Comparison of ENCODE assay signal across 9 cellular contexts in the genomic region with DNA sequence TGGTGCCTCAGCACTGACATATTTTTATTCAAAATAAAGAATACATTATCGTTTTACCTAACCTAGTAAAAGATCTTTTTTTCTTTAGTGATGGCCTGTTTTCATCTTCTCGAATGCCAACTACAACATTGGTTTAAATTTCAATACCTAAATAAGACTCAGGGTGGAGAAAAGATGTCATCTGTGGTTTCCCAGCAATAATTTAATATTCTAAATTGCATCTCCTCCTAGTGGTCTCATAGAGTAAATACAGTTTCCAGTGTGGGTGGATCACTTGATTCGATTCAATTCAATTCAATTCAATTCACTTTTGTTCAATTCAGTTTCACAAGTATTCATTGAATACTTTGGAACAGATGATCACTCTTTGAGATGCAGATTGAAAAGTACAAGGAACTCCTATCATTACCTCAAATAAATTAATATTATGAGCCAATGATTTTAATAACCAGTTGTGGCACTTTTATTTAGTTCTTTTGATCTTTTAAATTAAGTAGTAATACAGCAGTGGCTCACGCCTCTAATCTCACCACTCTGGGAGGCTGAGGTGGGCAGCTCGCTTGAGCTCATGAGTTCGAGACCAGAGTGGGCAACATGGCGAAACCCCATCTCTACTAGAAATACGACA.
DNase-seq lines count a peak whose midpoint lies in the region; ATAC-seq, FAIRE-seq and TF ChIP-seq lines count a peak whose summit lies in the region.
"Had no signal": no experiment of that assay in that cellular context is flagged by ENCODE, and none has a peak within 500 bp of the region (broad histone marks: within the 10 kb centered on the region; RNA-seq: fewer than 3 reads in every experiment).

No MANE protein-coding gene starts in this region.

- POLR2A ChIA-PET in GM10248 (lab: Yijun Ruan, JAX) = no interaction called here

- DNase-seq in GM10248 (ENCODE audit: extremely low spot score) = peak; percentile 11
- DNase-seq in colonic mucosa = no peak
- DNase-seq in pancreas = no peak
- DNase-seq in activated T-helper 1 cell treated with anti-CD3 and anti-CD28 coated beads, Interleukin-12 subunit alpha, Interleukin-12 subunit beta, Interleukin-2, Interleukin-4 antibody, amounts not matched to agents 30 ng/mL and 10 ng/mL and 1 ng/mL, durations not matched to agents 14 hours and 24 hours and 36 hours (ENCODE audit: low spot score) = no peak
- DNase-seq in nucleus accumbens (lab: John Stamatoyannopoulos, UW) = no peak
- no peak for DNase-seq in HK-2 (ENCODE audit: unreplicated experiment)
- no peak for DNase-seq in CD1c-positive myeloid dendritic cell (ENCODE audit: extremely low spot score)
- DNase-seq: NCI-H226 had no signal

- H3K27ac Mint-ChIP-seq in activated T-helper 1 cell treated with anti-CD3 and anti-CD28 coated beads, Interleukin-12 subunit alpha, Interleukin-12 subunit beta, Interleukin-2, Interleukin-4 antibody, amounts not matched to agents 30 ng/mL and 10 ng/mL and 1 ng/mL, durations not matched to agents 14 hours and 24 hours and 36 hours = no peak overlapping the region

- no peaks in the 10 kb centered on the region for H3K9me3 ChIP-seq in colonic mucosa
- no peaks in the 10 kb centered on the region for H3K9me3 ChIP-seq in pancreas

- no peaks in the 10 kb centered on the region for H3K27me3 ChIP-seq in colonic mucosa
- H3K27me3 ChIP-seq in pancreas = peaks cover 0 to 2% (median 0%) of the 10 kb centered on the region in 4 donors

- no peaks in the 10 kb centered on the region for H3K36me3 Mint-ChIP-seq in activated T-helper 1 cell treated with anti-CD3 and anti-CD28 coated beads, Interleukin-12 subunit alpha, Interleukin-12 subunit beta, Interleukin-2, Interleukin-4 antibody, amounts not matched to agents 30 ng/mL and 10 ng/mL and 1 ng/mL, durations not matched to agents 14 hours and 24 hours and 36 hours (ENCODE audit: low read depth)

- H3K27ac ChIP-seq in colonic mucosa (no peak overlapping the region), pancreas (no peak overlapping the region)

- no peak overlapping the region for H3K4me3 Mint-ChIP-seq in activated T-helper 1 cell treated with anti-CD3 and anti-CD28 coated beads, Interleukin-12 subunit alpha, Interleukin-12 subunit beta, Interleukin-2, Interleukin-4 antibody, amounts not matched to agents 30 ng/mL and 10 ng/mL and 1 ng/mL, durations not matched to agents 14 hours and 24 hours and 36 hours

- no peaks in the 10 kb centered on the region for H3K4me1 Mint-ChIP-seq in activated T-helper 1 cell treated with anti-CD3 and anti-CD28 coated beads, Interleukin-12 subunit alpha, Interleukin-12 subunit beta, Interleukin-2, Interleukin-4 antibody, amounts not matched to agents 30 ng/mL and 10 ng/mL and 1 ng/mL, durations not matched to agents 14 hours and 24 hours and 36 hours (ENCODE audit: low read depth)

- no peak overlapping the region for H3K4me3 ChIP-seq in colonic mucosa
- H3K4me3 ChIP-seq in pancreas = no peak overlapping the region

- peaks cover 6% of the 10 kb centered on the region for H3K9me3 Mint-ChIP-seq in activated T-helper 1 cell treated with anti-CD3 and anti-CD28 coated beads, Interleukin-12 subunit alpha, Interleukin-12 subunit beta, Interleukin-2, Interleukin-4 antibody, amounts not matched to agents 30 ng/mL and 10 ng/mL and 1 ng/mL, durations not matched to agents 14 hours and 24 hours and 36 hours

- no peaks in the 10 kb centered on the region for H3K4me1 ChIP-seq in colonic mucosa
- no peaks in the 10 kb centered on the region for H3K4me1 ChIP-seq in pancreas

- ATAC-seq in pancreas = peak in 2 of 4 donors; percentile 57 to 71

- intact Hi-C loops in colonic mucosa (cut with DNase I) = no loop called here
- intact Hi-C loops in pancreas (cut with DNase I) = no loop called here
- intact Hi-C loops in activated T-helper 1 cell treated with anti-CD3 and anti-CD28 coated beads, Interleukin-12 subunit alpha, Interleukin-12 subunit beta, Interleukin-2, Interleukin-4 antibody, amounts not matched to agents 30 ng/mL and 10 ng/mL and 1 ng/mL, durations not matched to agents 14 hours and 24 hours and 36 hours (cut with micrococcal nuclease) = loop anchor here (5.0 kb wide), 1 partner anchor 430 kb away; a partner anchor contains a TSS

- H3K27me3 Mint-ChIP-seq in activated T-helper 1 cell treated with anti-CD3 and anti-CD28 coated beads, Interleukin-12 subunit alpha, Interleukin-12 subunit beta, Interleukin-2, Interleukin-4 antibody, amounts not matched to agents 30 ng/mL and 10 ng/mL and 1 ng/mL, durations not matched to agents 14 hours and 24 hours and 36 hours (ENCODE audit: insufficient read depth) = no peaks in the 10 kb centered on the region

- no peak overlapping the region for H3K9ac ChIP-seq in colonic mucosa (ENCODE audit: low read depth in 2 of 2, low read length in 2 of 2)

- WGBS in pancreas, 2 donors = 52 to 62% methylated on average over 8 of the region's 8 CpGs

- no peaks in the 10 kb centered on the region for H3K36me3 ChIP-seq in colonic mucosa
- no peaks in the 10 kb centered on the region for H3K36me3 ChIP-seq in pancreas

- no peak for TF ChIP-seq CTCF in GM10248 (IDR thresholded peaks at IDR 0.05; ENCODE audit: control extremely low read depth, extremely low read depth, low read depth, missing control alignments)
- peak; percentile 69 for TF ChIP-seq CTCF in LNCAP (IDR thresholded peaks at IDR 0.05)
- TF ChIP-seq CTCF in colonic mucosa (IDR thresholded peaks at IDR 0.05) = peak; percentile 21
- TF ChIP-seq CTCF in pancreas (IDR thresholded peaks at IDR 0.05) = peak; percentile 14 to 56 (median 42)

- CTCF ChIA-PET in GM10248 (lab: Yijun Ruan, JAX) = no interaction called here

- FAIRE-seq in pancreas (lab: Jason Lieb, UNC) = no peak
